ENCODE assay signal across 21 cellular contexts in the genomic region with DNA sequence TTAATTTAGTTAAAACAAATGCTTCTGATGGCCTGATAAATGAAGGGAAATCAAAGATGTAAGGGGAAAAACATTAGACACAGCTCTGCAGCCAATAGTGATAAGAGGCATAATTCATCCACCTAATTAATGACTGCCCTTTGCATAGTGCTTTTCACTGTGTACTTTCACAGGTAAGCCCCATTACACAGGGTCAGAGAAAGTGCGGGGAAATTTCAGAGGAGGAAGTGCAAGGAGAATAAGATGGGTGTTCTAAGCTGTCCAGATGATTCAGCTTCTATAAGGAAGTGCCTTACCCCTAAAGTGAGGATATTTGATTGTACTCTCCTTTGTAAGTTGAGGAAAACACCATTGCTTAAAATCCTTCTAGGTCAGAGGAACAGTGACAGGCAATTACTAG.
DNase-seq lines count a peak whose midpoint lies in the region; ATAC-seq, FAIRE-seq and TF ChIP-seq lines count a peak whose summit lies in the region.
"Had no signal": no experiment of that assay in that cellular context is flagged by ENCODE, and none has a peak within 500 bp of the region (broad histone marks: within the 10 kb centered on the region; RNA-seq: fewer than 3 reads in every experiment).

No MANE protein-coding gene starts in this region.

- H3K4me3 ChIP-seq in HCT116 (replicated peaks in 1 of 2; ENCODE audit: low read depth in 1 of 2, low read length in 2 of 2) (no peak overlapping the region), pancreas (no peak overlapping the region), osteoblast (ENCODE audit: insufficient read depth, low read length) (no peak overlapping the region)
- H3K4me3 ChIP-seq: breast epithelium, GM23248, psoas muscle had no signal

- no peaks in the 10 kb centered on the region for H4K20me1 ChIP-seq in HCT116 (ENCODE audit: insufficient read depth)
- H4K20me1 ChIP-seq in osteoblast (ENCODE audit: insufficient read depth, low read length): no peaks in the 10 kb centered on the region

- H3K36me3 ChIP-seq in HCT116 (ENCODE audit: control insufficient read depth in 1 of 2, insufficient read depth in 2 of 2, low read length in 2 of 2): no peaks in the 10 kb centered on the region
- H3K36me3 ChIP-seq in pancreas: peaks cover 0 to 40% (median 4%) of the 10 kb centered on the region in 3 donors
- H3K36me3 ChIP-seq in osteoblast (ENCODE audit: insufficient read depth, low read length): no peaks in the 10 kb centered on the region
- H3K36me3 ChIP-seq: breast epithelium had no signal

- H3K27me3 ChIP-seq in HCT116 (ENCODE audit: insufficient read depth, low read length) (no peaks in the 10 kb centered on the region), pancreas (no peaks in the 10 kb centered on the region), osteoblast (ENCODE audit: insufficient read depth, low read length) (peaks cover 18% of the 10 kb centered on the region)
- H3K27me3 ChIP-seq: breast epithelium had no signal

- no peak for TF ChIP-seq RAD21 in HCT116 (IDR thresholded peaks at IDR 0.05; ENCODE audit: low read depth)

- RAD21 ChIA-PET in HCT116 (lab: Charles Lee; ENCODE audit: low non-redundant PET in 1 of 2, low total read pairs in 2 of 2, uncharacterized antibody in 2 of 2, unreplicated experiment in 2 of 2): no interaction called here

- H3K4me1 ChIP-seq in HCT116 (ENCODE audit: control insufficient read depth in 1 of 2, insufficient read depth in 2 of 2, low read length in 2 of 2): peaks cover 0 to 8% of the 10 kb centered on the region in 2 experiments; a peak in 2 of 4 replicates
- H3K4me1 ChIP-seq in pancreas: peaks cover 4 to 25% (median 10%) of the 10 kb centered on the region in 3 donors
- no peaks in the 10 kb centered on the region for H3K4me1 ChIP-seq in osteoblast (ENCODE audit: insufficient read depth, low read length)
- H3K4me1 ChIP-seq: breast epithelium, psoas muscle had no signal

- no peak for TF ChIP-seq POLR2A in HCT116 (IDR thresholded peaks at IDR 0.05; ENCODE audit: borderline replicate concordance, extremely low read depth, insufficient read depth, insufficient read length)
- no peak for TF ChIP-seq POLR2A in H54 (IDR thresholded peaks at IDR 0.05; ENCODE audit: low read depth, low read length)

- H3K4me2 ChIP-seq in HCT116 (ENCODE audit: low read length) (no peak overlapping the region), osteoblast (ENCODE audit: insufficient read depth, low read length) (no peak overlapping the region)

- DNase-seq in HCT116 (ENCODE audit: low read depth, low spot score) (no peak), NCI-H69 (lab: John Stamatoyannopoulos, UW) (peak; percentile 80), kidney tubule cell (ENCODE audit: low spot score) (peak; percentile 58), pancreas (no peak), H54 (ENCODE audit: insufficient read length, low spot score) (no peak), osteoblast (ENCODE audit: insufficient read length, low spot score, missing footprints) (no peak)
- DNase-seq in activated CD4-positive, alpha-beta T cell treated with anti-CD3 and anti-CD28 coated beads for 4 hours: no peak
- DNase-seq: activated naive CD4-positive, alpha-beta T cell treated with anti-CD3 and anti-CD28 coated beads, Interleukin-2, amount 50 U/mL, for 16 hours; amniotic stem cell; GM23248; IMR-90; kidney; NCI-H1092; NCI-H2029 treated with DMSO at 0.1 percent for 48 hours; NCI-H2227 treated with DMSO at 0.1 percent for 48 hours; psoas muscle; Right ventricle myocardium superior; T1000 had no signal

- H3K9ac ChIP-seq in HCT116 (ENCODE audit: low read length): no peak overlapping the region
- H3K9ac ChIP-seq: GM23248 had no signal

- TF ChIP-seq CTCF in HCT116 (IDR thresholded peaks at IDR 0.05 in 2 of 3, conservative IDR thresholded peaks at IDR 0.05 in 1 of 3; ENCODE audit: borderline replicate concordance in 1 of 3, insufficient read depth in 1 of 3, low read depth in 2 of 3, low read length in 2 of 3) (no peak), pancreas (IDR thresholded peaks at IDR 0.05) (no peak), osteoblast (IDR thresholded peaks at IDR 0.05; ENCODE audit: extremely low read depth, low read depth, low read length) (no peak)

- POLR2A ChIA-PET in HCT116 (lab: Charles Lee): no interaction called here

- H2AFZ ChIP-seq in HCT116 (ENCODE audit: low read depth, low read length, poor library complexity, severe bottlenecking): no peak overlapping the region
- no peak overlapping the region for H2AFZ ChIP-seq in osteoblast (ENCODE audit: low read length)
- H2AFZ ChIP-seq: GM23248 had no signal

- intact Hi-C loops in HCT116 (cut with micrococcal nuclease): no loop called here
- intact Hi-C loops in pancreas (cut with DNase I): no loop called here

- H3K9me3 ChIP-seq in HCT116 (ENCODE audit: control insufficient read depth in 1 of 2, insufficient read depth in 1 of 2, low read depth in 1 of 2, low read length in 2 of 2): no peaks in the 10 kb centered on the region
- H3K9me3 ChIP-seq in pancreas: no peaks in the 10 kb centered on the region
- H3K9me3 ChIP-seq in osteoblast (ENCODE audit: low read depth, low read length): no peaks in the 10 kb centered on the region
- H3K9me3 ChIP-seq: breast epithelium, psoas muscle had no signal

- H3K9me2 ChIP-seq in HCT116 (ENCODE audit: insufficient read depth): no peaks in the 10 kb centered on the region

- FAIRE-seq in pancreas (lab: Jason Lieb, UNC) (no peak), H54 (lab: Jason Lieb, UNC) (no peak)
- FAIRE-seq: kidney had no signal

- BruUV-seq in HCT116 (replicated peaks; lab: Mats Ljungman, UMichigan): no TSS peak

- H3K27ac ChIP-seq in HCT116 (ENCODE audit: low read depth, low read length) (no peak overlapping the region), pancreas (peak overlapping the region in 2 of 4 donors; percentile 26 to 48), osteoblast (ENCODE audit: low read depth, low read length) (no peak overlapping the region)
- H3K27ac ChIP-seq: breast epithelium, epithelial cell of prostate, GM23248, psoas muscle had no signal

- ATAC-seq in HCT116: no peak
- peak in 3 of 4 donors; percentile 40 to 68 (median 56) for ATAC-seq in pancreas
- no peak for ATAC-seq in HG02852 (IDR thresholded peaks at IDR 0.05; ENCODE audit: unreplicated experiment)
- ATAC-seq: psoas muscle had no signal

- WGBS in pancreas, 2 donors: 61% methylated on average over 1 of the region's 1 CpG

- CTCF ChIA-PET in HCT116 (lab: Charles Lee): no interaction called here

- H3K79me2 ChIP-seq in HCT116 (ENCODE audit: insufficient read depth, low read length) (no peaks in the 10 kb centered on the region), osteoblast (ENCODE audit: insufficient read depth, low read length) (no peaks in the 10 kb centered on the region)

TF ChIP-seq in HCT116, 20 proteins besides CTCF, POLR2A, EP300 and RAD21:
- TF ChIP-seq SP1 (IDR thresholded peaks at IDR 0.05; ENCODE audit: low read depth): peak; percentile 34; the same call in 1 of the 2 replicates
- TF ChIP-seq, protein P1, sequence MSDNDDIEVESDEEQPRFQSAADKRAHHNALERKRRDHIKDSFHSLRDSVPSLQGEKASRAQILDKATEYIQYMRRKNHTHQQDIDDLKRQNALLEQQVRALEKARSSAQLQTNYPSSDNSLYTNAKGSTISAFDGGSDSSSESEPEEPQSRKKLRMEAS (IDR thresholded peaks at IDR 0.05): no peak
- TF ChIP-seq JUND (IDR thresholded peaks at IDR 0.05): peak; percentile 27; the same call in 1 of the 2 replicates
- TF ChIP-seq TCF7L2 (IDR thresholded peaks at IDR 0.05; ENCODE audit: borderline replicate concordance, extremely low read depth, insufficient read depth, insufficient read length): no peak
- TF ChIP-seq EZH2 (IDR thresholded peaks at IDR 0.05): no peak
- TF ChIP-seq, protein P2, sequence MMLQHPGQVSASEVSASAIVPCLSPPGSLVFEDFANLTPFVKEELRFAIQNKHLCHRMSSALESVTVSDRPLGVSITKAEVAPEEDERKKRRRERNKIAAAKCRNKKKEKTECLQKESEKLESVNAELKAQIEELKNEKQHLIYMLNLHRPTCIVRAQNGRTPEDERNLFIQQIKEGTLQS (IDR thresholded peaks at IDR 0.05): no peak

Comparison
In these comparisons a context has a peak if more than half of its experiments do, and no peak if none do; other contexts are left out.
1. ATAC-seq: peak in pancreas (3 of 4); none in HCT116 (single experiment) and HG02852 (single experiment).
2. DNase-seq: peak in NCI-H69 (single experiment) and kidney tubule cell (single experiment); none in HCT116 (single experiment), pancreas (0 of 6), H54 (single experiment), activated CD4-positive, alpha-beta T cell treated with anti-CD3 and anti-CD28 coated beads for 4 hours (0 of 2) and osteoblast (single experiment).